In genomic region chr12:27013606-27014084, GRCh38 we compare ENCODE assay signal across 8 cellular contexts. TPM values are rescaled to one million over a fixed set of nuclear protein-coding genes. Genes with fewer than 3 reads are reported as not detected.
A peak's percentile ranks its signal among the peaks of the same experiment; 100 is the strongest.
DNase-seq lines count a peak whose midpoint lies in the region; ATAC-seq and TF ChIP-seq lines count a peak whose summit lies in the region.

No MANE protein-coding gene starts in this region.

- no peaks in the 10 kb centered on the region for H3K9me2 ChIP-seq in OCI-LY7 (ENCODE audit: insufficient read depth, low read length)

- in situ Hi-C loops in GM13976 (cut with MboI; ENCODE audit: low sequenced_read_pairs, unreplicated experiment): no loop called here

- CTCF ChIA-PET in OCI-LY7 (lab: Charles Lee; ENCODE audit: unreplicated experiment): interaction anchor here (0.5 to 1.0 kb wide), 2 partner anchors 180 to 181 kb away, joined by 3 to 5 read pairs; partner anchors contain the start of gene ITPR2

- ATAC-seq in HG02870 (IDR thresholded peaks at IDR 0.05; ENCODE audit: unreplicated experiment): peak; percentile 20
- ATAC-seq in lung (ENCODE audit: insufficient read depth, low FRiP score): peak; percentile 17

- peak overlapping the region; percentile 93 for H3K4me3 ChIP-seq in OCI-LY7 (ENCODE audit: low read depth, low read length, poor library complexity, severe bottlenecking)
- H3K4me3 ChIP-seq in lung: peak overlapping the region; percentile 95

- POLR2A ChIA-PET in OCI-LY7 (lab: Charles Lee): interaction anchor here (0.6 to 2.3 kb wide), 12 partner anchors 8 to 1690 kb away, joined by 3 to 11 read pairs (median 3); partner anchors contain the start of gene MED21

- peak overlapping the region; percentile 97 for H3K4me2 ChIP-seq in OCI-LY7 (ENCODE audit: low read length)

- DNase-seq in AG08396 (ENCODE audit: low spot score) (peak; percentile 31), GM13976 (ENCODE audit: low spot score) (peak; percentile 28), OCI-LY7 (ENCODE audit: low spot score) (peak; percentile 56), lung (ENCODE audit: low spot score) (no peak), epidermal melanocyte (ENCODE audit: insufficient read length, low spot score) (no peak)

- no peaks in the 10 kb centered on the region for H3K9me3 ChIP-seq in OCI-LY7 (ENCODE audit: low read length)
- H3K9me3 ChIP-seq in lung (ENCODE audit: control insufficient read depth in 2 of 2, insufficient read depth in 1 of 2, low read length in 1 of 2): no peaks in the 10 kb centered on the region

- H3K79me2 ChIP-seq in OCI-LY7 (ENCODE audit: insufficient read depth, low read depth, low read length): peaks cover 48% of the 10 kb centered on the region; the same call in 1 of the 2 replicates

- H3K27me3 ChIP-seq in lung (ENCODE audit: control insufficient read depth, insufficient read depth): no peaks in the 10 kb centered on the region

- peaks cover 61% of the 10 kb centered on the region for H3K4me1 ChIP-seq in OCI-LY7 (ENCODE audit: insufficient read depth, low read length, poor library complexity, severe bottlenecking)
- H3K4me1 ChIP-seq in lung (ENCODE audit: control insufficient read depth in 2 of 2, insufficient read depth in 2 of 2, low read length in 2 of 2): peaks cover 0 to 18% of the 10 kb centered on the region in 2 donors

- no peak for TF ChIP-seq CTCF in GM13976 (IDR thresholded peaks at IDR 0.05; ENCODE audit: borderline replicate concordance, control extremely low read depth, extremely low read depth, insufficient read depth, missing control alignments)
- TF ChIP-seq CTCF in OCI-LY7 (conservative IDR thresholded peaks at IDR 0.05; ENCODE audit: low read length): 0 out of 2 replicates have a peak, but pooled peaks have one; percentile 15
- TF ChIP-seq CTCF in lung (IDR thresholded peaks at IDR 0.05; ENCODE audit: control extremely low read depth, extremely low read depth): no peak

- 0% methylated on average over 13 of the region's 13 CpGs for WGBS in lung, 2 donors

- intact Hi-C loops in OCI-LY7 (cut with micrococcal nuclease; ENCODE audit: unreplicated experiment): loop anchor here (1.0 to 10.0 kb wide), 8 partner anchors 75 to 916 kb away; partner anchors contain the start of genes FGFR1OP2 and ITPR2

- peak overlapping the region; percentile 88 for H2AFZ ChIP-seq in OCI-LY7 (ENCODE audit: low read length)

- peak overlapping the region; percentile 63 for H3K27ac ChIP-seq in OCI-LY7 (ENCODE audit: low read depth, low read length, poor library complexity, severe bottlenecking)
- peak overlapping the region; percentile 75 for H3K27ac ChIP-seq in cingulate gyrus (ENCODE audit: low read depth, low read length)
- peak overlapping the region; percentile 85 to 97 for H3K27ac ChIP-seq in lung (ENCODE audit: low read depth in 1 of 2, low read length in 1 of 2)
- H3K27ac ChIP-seq in temporal lobe (ENCODE audit: low read depth, low read length): peak overlapping the region; percentile 53

- no TSS peak for BruUV-seq in OCI-LY7 (replicated peaks; lab: Mats Ljungman, UMichigan)

- H3K36me3 ChIP-seq in OCI-LY7 (ENCODE audit: insufficient read depth, low read length) (no peaks in the 10 kb centered on the region), lung (ENCODE audit: control insufficient read depth in 2 of 2, insufficient read depth in 2 of 2, low read length in 2 of 2) (no peaks in the 10 kb centered on the region)

- H4K20me1 ChIP-seq in OCI-LY7 (ENCODE audit: insufficient read depth, low read length): no peaks in the 10 kb centered on the region

RNA-seq across cellular contexts. Expression of gene TM7SF3, which starts 0.5 kb away (rescaled TPM):
- total RNA-seq in OCI-LY7 (2014; rRNA removed; shearing (Covaris generic)): 38.2 and 48.3 TPM in 2 replicates
- 47.1 and 50.2 TPM in 2 replicates for total RNA-seq in OCI-LY7 (2022)
- 10 to 100 TPM; 54.9 to 60.4 TPM for total RNA-seq in lung
- polyA plus RNA-seq in lung: 10 to 100 TPM; 28.4 to 36.7 TPM
- 55.3 TPM for total RNA-seq in temporal lobe

RNA-seq across cellular contexts. Expression of gene MED21, which starts 8.7 kb away (rescaled TPM):
- 34.1 and 39.5 TPM in 2 replicates for total RNA-seq in OCI-LY7 (2014; rRNA removed; shearing (Covaris generic))
- total RNA-seq in OCI-LY7 (2022) (40.3 and 42.9 TPM in 2 replicates), lung (100 to 1,000 TPM in 1 of 2 donors, 10 to 100 TPM in 1; 43.9 to 133 TPM), temporal lobe (85.8 TPM)
- 10 to 100 TPM; 23.4 to 39.1 TPM for polyA plus RNA-seq in lung

Comparison
In these comparisons a context has a peak if more than half of its experiments do, and no peak if none do; other contexts are left out.
1. DNase-seq: peak in AG08396 (single experiment), GM13976 (single experiment) and OCI-LY7 (single experiment); none in lung (single experiment) and epidermal melanocyte (single experiment).
2. Peak in every context shown above with its lines, with median percentiles within 50 percentile points of each other: H3K27ac ChIP-seq.